In the genomic region with DNA sequence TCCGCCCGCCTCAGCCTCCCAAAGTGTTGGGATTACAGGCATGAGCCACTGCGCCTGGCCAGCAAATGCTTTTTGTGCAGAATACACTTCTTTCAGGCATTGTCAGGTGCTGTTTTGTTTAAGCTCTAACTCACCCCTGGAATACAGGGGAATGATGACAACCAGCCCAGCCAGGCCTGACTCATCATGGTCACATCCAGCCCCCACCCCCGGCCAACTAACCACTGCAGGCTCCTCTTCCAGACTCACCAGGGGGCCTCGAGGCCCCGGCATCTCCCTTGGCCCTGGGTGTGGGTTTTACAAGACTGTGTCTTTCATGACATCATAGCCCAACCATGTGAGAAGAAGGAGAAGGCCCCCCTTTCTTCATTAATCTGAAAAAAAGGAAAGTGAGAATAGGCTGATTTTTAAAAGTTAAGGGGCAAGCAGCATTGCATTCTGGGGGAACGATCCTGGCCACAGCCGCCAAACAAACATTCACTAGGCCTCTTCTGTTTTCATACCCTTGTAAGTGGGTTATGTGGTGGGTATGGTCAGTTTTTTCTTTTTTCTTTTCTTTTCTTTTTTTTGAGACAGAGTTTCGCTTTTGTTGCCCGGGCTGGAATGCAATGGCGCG, we compare ENCODE assay signal across 1 cellular context.
TF ChIP-seq lines count a peak whose summit lies in the region.

No MANE protein-coding gene starts in this region.

TF ChIP-seq in IMR-90, 13 proteins besides CTCF, POLR2A, EP300 and RAD21:
- TF ChIP-seq RFX5 (IDR thresholded peaks at IDR 0.05; ENCODE audit: low read depth, low read length) (no peak), FOS (IDR thresholded peaks at IDR 0.05; ENCODE audit: low read depth, low read length) (peak; percentile 92), MAFK (IDR thresholded peaks at IDR 0.05; ENCODE audit: low read depth, low read length) (peak; percentile 16; the same call in 1 of the 2 replicates), CEBPB (IDR thresholded peaks at IDR 0.05; ENCODE audit: low read depth, low read length) (no peak), BHLHE40 (IDR thresholded peaks at IDR 0.05; ENCODE audit: low read depth, low read length) (peak; percentile 17; the same call in 1 of the 2 replicates), RCOR1 (IDR thresholded peaks at IDR 0.05; ENCODE audit: insufficient replicate concordance, low read length) (peak; percentile 35), MAZ (IDR thresholded peaks at IDR 0.05; ENCODE audit: borderline replicate concordance, low read depth, low read length) (peak; percentile 97)
- TF ChIP-seq, protein P1, sequence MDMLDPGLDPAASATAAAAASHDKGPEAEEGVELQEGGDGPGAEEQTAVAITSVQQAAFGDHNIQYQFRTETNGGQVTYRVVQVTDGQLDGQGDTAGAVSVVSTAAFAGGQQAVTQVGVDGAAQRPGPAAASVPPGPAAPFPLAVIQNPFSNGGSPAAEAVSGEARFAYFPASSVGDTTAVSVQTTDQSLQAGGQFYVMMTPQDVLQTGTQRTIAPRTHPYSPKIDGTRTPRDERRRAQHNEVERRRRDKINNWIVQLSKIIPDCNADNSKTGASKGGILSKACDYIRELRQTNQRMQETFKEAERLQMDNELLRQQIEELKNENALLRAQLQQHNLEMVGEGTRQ (IDR thresholded peaks at IDR 0.05; ENCODE audit: low read depth, low read length), result peak; percentile 17; the same call in 1 of the 2 replicates
